15 cellular contexts compared by ENCODE assay signal in the genomic region with DNA sequence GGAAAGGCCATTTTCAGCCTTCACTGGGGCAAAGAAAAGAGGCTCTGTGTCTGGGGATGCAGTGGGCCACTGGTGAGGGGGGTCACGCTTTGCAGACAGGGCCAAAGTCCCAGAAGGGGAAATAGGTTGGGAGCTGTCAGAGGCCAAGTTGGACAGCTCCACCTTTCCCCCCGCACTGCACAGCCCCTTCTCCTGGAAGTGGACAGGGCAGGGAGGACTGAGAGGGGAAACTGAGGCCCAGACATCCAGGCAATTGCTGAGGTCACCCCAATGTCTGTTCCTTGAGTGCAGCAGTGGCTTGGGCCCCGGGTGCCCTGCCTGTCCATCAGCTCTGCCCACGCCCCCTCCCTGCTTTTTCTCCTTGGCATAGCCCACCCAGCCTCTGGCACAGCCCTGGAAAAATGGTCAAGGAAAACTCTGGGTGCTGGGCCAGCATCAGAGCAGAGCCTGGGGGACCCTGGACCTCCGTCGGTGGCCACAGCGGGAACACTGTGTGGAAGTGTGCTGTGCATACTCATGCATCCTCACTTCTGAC. TPM values are rescaled to one million over a fixed set of nuclear protein-coding genes. Genes with fewer than 3 reads are reported as not detected.
DNase-seq lines count a peak whose midpoint lies in the region; ATAC-seq and TF ChIP-seq lines count a peak whose summit lies in the region.
"Had no signal": no experiment of that assay in that cellular context is flagged by ENCODE, and none has a peak within 500 bp of the region (broad histone marks: within the 10 kb centered on the region; RNA-seq: fewer than 3 reads in every experiment).

No MANE protein-coding gene starts in this region.

- H3K36me3 Mint-ChIP-seq in Calu3 (ENCODE audit: insufficient read depth, unreplicated experiment): peaks cover 13% of the 10 kb centered on the region
- H3K36me3 Mint-ChIP-seq in effector memory CD8-positive, alpha-beta T cell (ENCODE audit: insufficient read depth): no peaks in the 10 kb centered on the region
- H3K36me3 Mint-ChIP-seq: CD14-positive monocyte; CD8-positive, alpha-beta T cell; IgD-negative memory B cell had no signal

- no peaks in the 10 kb centered on the region for H3K27me3 ChIP-seq in neuronal stem cell (ENCODE audit: control insufficient read depth in 3 of 3, insufficient read depth in 3 of 3, low read depth in 1 of 3, low read length in 3 of 3)

- WGBS in neuronal stem cell (ENCODE audit: extremely low coverage in 2 of 2, insufficient read length in 2 of 2, insufficient replicate concordance in 1 of 2), 2 donors: no CpG with 5 or more reads among the region's 7 CpGs

- TF ChIP-seq CTCF in Calu3 (IDR thresholded peaks at IDR 0.05; ENCODE audit: unreplicated experiment) (no peak), VCaP (conservative IDR thresholded peaks at IDR 0.05) (no peak)

- BruUV-seq in Calu3 (replicated peaks; lab: Mats Ljungman, UMichigan): no TSS peak

- no peak overlapping the region for H3K4me3 ChIP-seq in neuronal stem cell (ENCODE audit: low read length in 2 of 2)
- H3K4me3 ChIP-seq: GM23338, HAP-1 had no signal

- H3K4me1 Mint-ChIP-seq in Calu3 (ENCODE audit: low read depth, unreplicated experiment): peaks cover 36% of the 10 kb centered on the region
- H3K4me1 Mint-ChIP-seq in effector memory CD8-positive, alpha-beta T cell (ENCODE audit: low read depth in 2 of 2): no peaks in the 10 kb centered on the region
- H3K4me1 Mint-ChIP-seq: IgD-negative memory B cell had no signal

- no peak overlapping the region for H2BK120ac ChIP-seq in neuronal stem cell (ENCODE audit: low read depth, low read length)

- H3K14ac ChIP-seq in neuronal stem cell (ENCODE audit: low read length): peak overlapping the region; percentile 57

- H3K18ac ChIP-seq in neuronal stem cell (ENCODE audit: low read length): peak overlapping the region; percentile 61

- no peak overlapping the region for H3K4ac ChIP-seq in neuronal stem cell (ENCODE audit: low read length)

- H3K4me3 Mint-ChIP-seq in Calu3 (ENCODE audit: low read depth, unreplicated experiment): no peak overlapping the region
- no peak overlapping the region for H3K4me3 Mint-ChIP-seq in effector memory CD8-positive, alpha-beta T cell
- H3K4me3 Mint-ChIP-seq: CD14-positive monocyte; CD8-positive, alpha-beta T cell; GM23338; HFFc6; IgD-negative memory B cell had no signal

- H3K9ac ChIP-seq in neuronal stem cell (ENCODE audit: low read depth, low read length, poor library complexity): no peak overlapping the region

- no peak overlapping the region for H4K8ac ChIP-seq in neuronal stem cell (ENCODE audit: low read depth, low read length)

- no peak overlapping the region for H2BK15ac ChIP-seq in neuronal stem cell (ENCODE audit: low read length)

- intact Hi-C loops in left ventricle myocardium superior (cut with micrococcal nuclease): loop anchor here (10.0 kb wide), 1 partner anchor 543 kb away; the partner anchor contains the start of gene CCND1
- intact Hi-C loops in Right ventricle myocardium inferior (cut with DNase I): loop anchor here (10.0 kb wide), 2 partner anchors 113 to 343 kb away; no protein-coding TSS in a partner anchor
- intact Hi-C loops in Calu3 (cut with micrococcal nuclease; ENCODE audit: unreplicated experiment): loop anchor here (5.0 kb wide), 1 partner anchor 580 kb away; no protein-coding TSS in a partner anchor

- H2AK5ac ChIP-seq in neuronal stem cell (ENCODE audit: low read depth, low read length): peak overlapping the region; percentile 59

- no peak overlapping the region for H4K91ac ChIP-seq in neuronal stem cell (ENCODE audit: low read depth, low read length, poor library complexity)

- no peak overlapping the region for H2BK12ac ChIP-seq in neuronal stem cell (ENCODE audit: low read length)

- no peaks in the 10 kb centered on the region for H3K9me3 Mint-ChIP-seq in Calu3 (ENCODE audit: low read depth, unreplicated experiment)
- H3K9me3 Mint-ChIP-seq in effector memory CD8-positive, alpha-beta T cell: no peaks in the 10 kb centered on the region
- H3K9me3 Mint-ChIP-seq: CD8-positive, alpha-beta T cell; GM23338; HFFc6; IgD-negative memory B cell had no signal

- no peak for ATAC-seq in left ventricle myocardium superior
- no peak for ATAC-seq in Right ventricle myocardium inferior
- no peak for ATAC-seq in HG03354 (IDR thresholded peaks at IDR 0.05; ENCODE audit: poor library complexity, severe bottlenecking, unreplicated experiment)
- no peak for ATAC-seq in effector memory CD8-positive, alpha-beta T cell (replicated peaks)
- ATAC-seq in HG02623 (IDR thresholded peaks at IDR 0.05; ENCODE audit: unreplicated experiment): no peak

- H3K27ac ChIP-seq in VCaP (peak overlapping the region; percentile 36; the same call in 1 of the 2 replicates), neuronal stem cell (replicated peaks; ENCODE audit: low read length) (no peak overlapping the region)

- H2AFZ ChIP-seq in neuronal stem cell (ENCODE audit: low read length): no peak overlapping the region
- H2AFZ ChIP-seq: GM23338 had no signal

- no peak overlapping the region for H2BK5ac ChIP-seq in neuronal stem cell (ENCODE audit: low read length)

- H3K27ac Mint-ChIP-seq in Calu3 (ENCODE audit: unreplicated experiment): peak overlapping the region; percentile 9
- H3K27ac Mint-ChIP-seq in effector memory CD8-positive, alpha-beta T cell: no peak overlapping the region
- H3K27ac Mint-ChIP-seq: CD14-positive monocyte; CD8-positive, alpha-beta T cell; GM23338; HFFc6; IgD-negative memory B cell had no signal

- no peaks in the 10 kb centered on the region for H3K4me1 ChIP-seq in neuronal stem cell (ENCODE audit: control insufficient read depth in 2 of 2, insufficient read depth in 1 of 2, low read depth in 1 of 2, low read length in 2 of 2)
- H3K4me1 ChIP-seq: HAP-1 had no signal

- no peak overlapping the region for H3K4me2 ChIP-seq in neuronal stem cell (ENCODE audit: insufficient read depth, low read length, poor library complexity, severe bottlenecking)
- H3K4me2 ChIP-seq: GM23338 had no signal

- H3K79me1 ChIP-seq in neuronal stem cell (ENCODE audit: low read depth, low read length): peaks cover 4% of the 10 kb centered on the region

- DNase-seq in left ventricle myocardium superior: peak; percentile 24
- no peak for DNase-seq in Right ventricle myocardium inferior (ENCODE audit: missing footprints)
- no peak for DNase-seq in Calu3
- no peak for DNase-seq in neuronal stem cell (ENCODE audit: low spot score)
- DNase-seq in effector memory CD8-positive, alpha-beta T cell: no peak
- DNase-seq: GF-D8 had no signal

- CTCF ChIA-PET in Calu3 (lab: Charles Lee): interaction anchor here (0.7 to 1.7 kb wide), 26 partner anchors 13 to 581 kb away, joined by 3 to 23 read pairs (median 4); partner anchors contain the start of genes LTO1 and MYEOV

- H3K9me3 ChIP-seq in neuronal stem cell (replicated peaks in 1 of 2; ENCODE audit: control insufficient read depth in 2 of 2, insufficient read depth in 1 of 2, low read depth in 1 of 2, low read length in 2 of 2): no peaks in the 10 kb centered on the region
- H3K9me3 ChIP-seq: HAP-1 had no signal

- H3K36me3 ChIP-seq in neuronal stem cell (replicated peaks in 1 of 2; ENCODE audit: control insufficient read depth in 2 of 2, insufficient read depth in 2 of 2, low read length in 2 of 2): no peaks in the 10 kb centered on the region
- H3K36me3 ChIP-seq: HAP-1 had no signal

- H3K23ac ChIP-seq in neuronal stem cell (ENCODE audit: low read depth, low read length, poor library complexity): no peak overlapping the region

- no peaks in the 10 kb centered on the region for H3K27me3 Mint-ChIP-seq in Calu3 (ENCODE audit: unreplicated experiment)
- H3K27me3 Mint-ChIP-seq in effector memory CD8-positive, alpha-beta T cell: peaks cover 16 to 20% of the 10 kb centered on the region in 2 donors

RNA-seq across cellular contexts. Expression of gene TPCN2, which starts 53.5 kb away (rescaled TPM):
- total RNA-seq in left ventricle myocardium superior (7.9 TPM), Right ventricle myocardium inferior (9.1 TPM), Calu3 (2022) (21.9 and 24.3 TPM in 2 replicates)
- polyA plus RNA-seq in neuronal stem cell (2013, experiment 1 of 2): 4.3 TPM
- polyA plus RNA-seq in neuronal stem cell (2013, experiment 2 of 2): 4.3 TPM

RNA-seq across cellular contexts. Expression of gene SMIM38, which starts 53.5 kb away (rescaled TPM):
- total RNA-seq in left ventricle myocardium superior (not detected), Right ventricle myocardium inferior (0.11 TPM), Calu3 (2022) (0.33 TPM in 1 of 2 replicates, not detected in the other)
- polyA plus RNA-seq in neuronal stem cell (2013, experiment 1 of 2): 0.26 TPM
- 0.36 TPM for polyA plus RNA-seq in neuronal stem cell (2013, experiment 2 of 2)
- total RNA-seq: CD8-positive, alpha-beta T cell; HFFc6 had no signal
- polyA plus RNA-seq: CD14-positive monocyte, GM23338, IgD-negative memory B cell had no signal
